11 cellular contexts compared by ENCODE assay signal in the genomic region with DNA sequence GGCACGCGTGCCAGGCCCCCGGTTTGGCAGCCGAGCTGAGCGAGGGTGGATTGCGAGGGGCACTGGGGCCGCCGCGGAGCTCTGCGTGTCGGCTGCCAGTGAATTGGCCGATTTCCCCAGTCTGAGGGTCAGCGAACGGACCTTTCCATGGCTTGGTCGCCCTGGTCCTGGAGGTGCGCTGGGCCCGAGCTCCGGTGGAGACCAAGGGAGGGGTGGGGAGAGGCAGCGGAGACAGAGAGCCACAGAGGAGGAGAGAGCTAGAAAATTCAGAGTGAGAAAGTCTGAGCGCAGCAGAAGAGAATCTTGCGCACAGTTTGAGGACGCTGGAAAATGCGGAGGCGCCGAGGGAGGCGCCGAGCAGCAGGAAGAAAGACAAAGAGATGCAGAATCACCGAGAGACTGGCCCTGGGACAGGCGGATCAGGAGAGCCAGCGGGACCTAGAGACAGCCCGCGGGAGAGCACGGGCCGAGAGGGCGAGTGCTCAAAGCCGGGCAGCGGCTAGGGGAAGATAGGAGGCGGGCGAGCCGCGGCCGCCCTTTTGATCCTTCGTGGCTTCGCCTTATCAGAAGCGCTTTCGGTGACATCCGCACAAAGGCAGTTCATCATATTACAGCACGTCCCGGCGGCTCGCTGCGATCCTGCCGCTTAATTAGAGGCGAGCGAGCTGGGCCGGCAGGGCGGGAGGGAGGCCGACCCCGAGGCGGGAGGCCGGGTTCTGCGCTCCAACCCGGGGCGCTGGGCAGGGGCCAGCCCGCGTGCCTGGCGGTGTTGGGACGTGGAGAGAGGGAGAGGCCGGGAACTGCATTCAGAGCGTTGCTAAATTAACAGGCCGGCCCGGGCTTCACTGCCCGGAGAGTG. TPM values are rescaled to one million over a fixed set of nuclear protein-coding genes. Genes with fewer than 3 reads are reported as not detected.
DNase-seq lines count a peak whose midpoint lies in the region; ATAC-seq and TF ChIP-seq lines count a peak whose summit lies in the region.
"Had no signal": no experiment of that assay in that cellular context is flagged by ENCODE, and none has a peak within 500 bp of the region (broad histone marks: within the 10 kb centered on the region; RNA-seq: fewer than 3 reads in every experiment).

No MANE protein-coding gene starts in this region.

- peak overlapping the region; percentile 70 for H3K4me2 ChIP-seq in neural cell (ENCODE audit: low read length)

- H3K9me3 ChIP-seq in CD8-positive, alpha-beta T cell (ENCODE audit: low read length), result no peaks in the 10 kb centered on the region
- H3K9me3 ChIP-seq in neural cell (ENCODE audit: low read length) (no peaks in the 10 kb centered on the region), sigmoid colon (no peaks in the 10 kb centered on the region)
- H3K9me3 ChIP-seq: thyroid gland had no signal

- H3K4me3 Mint-ChIP-seq in CD8-positive, alpha-beta T cell, result peak overlapping the region; percentile 62

- H3K27me3 Mint-ChIP-seq in CD8-positive, alpha-beta T cell (ENCODE audit: low read depth), result peaks cover 76% of the 10 kb centered on the region

- no peaks in the 10 kb centered on the region for H3K79me2 ChIP-seq in neural cell (replicated peaks; ENCODE audit: insufficient read depth, low read length)

- H3K27ac Mint-ChIP-seq in CD8-positive, alpha-beta T cell, result no peak overlapping the region
- H3K27ac Mint-ChIP-seq: T-cell had no signal

- WGBS in sigmoid colon, 2 donors, result 2% methylated on average over 73 of the region's 73 CpGs

- TF ChIP-seq CTCF in CD8-positive, alpha-beta T cell (IDR thresholded peaks at IDR 0.05), result no peak
- TF ChIP-seq CTCF in GM20000 (IDR thresholded peaks at IDR 0.05; ENCODE audit: extremely low read depth, missing control alignments) (no peak), neural cell (IDR thresholded peaks at IDR 0.05; ENCODE audit: poor library complexity, severe bottlenecking) (no peak), sigmoid colon (IDR thresholded peaks at IDR 0.05) (no peak)

- no peak for TF ChIP-seq POLR2A in sigmoid colon (IDR thresholded peaks at IDR 0.05)

- H2AFZ ChIP-seq in neural cell (ENCODE audit: low read depth, low read length), result peak overlapping the region; percentile 2

- POLR2A ChIA-PET in CD8-positive, alpha-beta T cell (lab: Charles Lee), result no interaction called here

- H3K27ac ChIP-seq in CD8-positive, alpha-beta T cell (ENCODE audit: low read depth, low read length), result no peak overlapping the region
- H3K27ac ChIP-seq in neural cell (ENCODE audit: low read length) (no peak overlapping the region), sigmoid colon (no peak overlapping the region)
- H3K27ac ChIP-seq: thyroid gland had no signal

- no peak overlapping the region for H3K4me3 ChIP-seq in CD8-positive, alpha-beta T cell (ENCODE audit: low read depth, low read length)
- H3K4me3 ChIP-seq in neural cell (ENCODE audit: low read length) (peak overlapping the region; percentile 61), sigmoid colon (no peak overlapping the region)
- H3K4me3 ChIP-seq: thyroid gland had no signal

- no peaks in the 10 kb centered on the region for H3F3A ChIP-seq in neural cell (ENCODE audit: insufficient read depth, low read length, poor library complexity, severe bottlenecking)

- H3K36me3 Mint-ChIP-seq in CD8-positive, alpha-beta T cell, result no peaks in the 10 kb centered on the region
- H3K36me3 Mint-ChIP-seq: T-cell had no signal

- intact Hi-C loops in CD8-positive, alpha-beta T cell (cut with DNase I, micrococcal nuclease), result no loop called here
- intact Hi-C loops in sigmoid colon (cut with DNase I), result no loop called here

- ATAC-seq in CD8-positive, alpha-beta T cell, result no peak

- no peaks in the 10 kb centered on the region for H3K36me3 ChIP-seq in CD8-positive, alpha-beta T cell (ENCODE audit: insufficient read depth, low read length)
- no peaks in the 10 kb centered on the region for H3K36me3 ChIP-seq in neural cell (ENCODE audit: insufficient read depth, low read length)
- H3K36me3 ChIP-seq in sigmoid colon, result no peaks in the 10 kb centered on the region
- H3K36me3 ChIP-seq: thyroid gland had no signal

- no peak for TF ChIP-seq EP300 in neural cell (conservative IDR thresholded peaks at IDR 0.05; ENCODE audit: poor library complexity, severe bottlenecking)
- TF ChIP-seq EP300 in sigmoid colon (IDR thresholded peaks at IDR 0.05), result no peak

- peak overlapping the region; percentile 51 for H3K9ac ChIP-seq in neural cell (ENCODE audit: low read length)

- DNase-seq in CD8-positive, alpha-beta T cell, result no peak
- DNase-seq in GM20000 (ENCODE audit: low spot score) (peak; percentile 52), astrocyte of the hippocampus (ENCODE audit: low read depth, low spot score) (peak; percentile 27), sigmoid colon (no peak), DMS153 treated with DMSO at 0.1 percent for 48 hours (lab: John Stamatoyannopoulos, UW; ENCODE audit: unreplicated experiment) (no peak)
- DNase-seq in NK-92 treated with Interleukin-12 subunit alpha and Interleukin-12 subunit beta, amount 100 ng/mL, for 24 hours (lab: John Stamatoyannopoulos, UW), result no peak
- DNase-seq: activated gamma-delta T cell, T-cell, thyroid gland had no signal

- peaks cover 71% of the 10 kb centered on the region for H3K27me3 ChIP-seq in CD8-positive, alpha-beta T cell (ENCODE audit: insufficient read depth, low read length)
- peaks cover 99% of the 10 kb centered on the region for H3K27me3 ChIP-seq in neural cell (ENCODE audit: insufficient read depth, low read depth, low read length)
- H3K27me3 ChIP-seq in sigmoid colon, result peaks cover 84 to 100% (median 100%) of the 10 kb centered on the region in 3 donors

- CTCF ChIA-PET in CD8-positive, alpha-beta T cell (lab: Charles Lee), result interaction anchor here (1.4 kb wide), 1 partner anchor 10 kb away, joined by 3 read pairs; no protein-coding TSS in a partner anchor

- no peak for TF ChIP-seq RAD21 in neural cell (conservative IDR thresholded peaks at IDR 0.05)

- no peaks in the 10 kb centered on the region for H3K9me3 Mint-ChIP-seq in CD8-positive, alpha-beta T cell
- H3K9me3 Mint-ChIP-seq: T-cell had no signal

- no peaks in the 10 kb centered on the region for H3K9me2 ChIP-seq in neural cell (ENCODE audit: insufficient read depth, low read length)

- H3K4me1 Mint-ChIP-seq in CD8-positive, alpha-beta T cell (ENCODE audit: low read depth), result peaks cover 56% of the 10 kb centered on the region

- H3K4me1 ChIP-seq in CD8-positive, alpha-beta T cell (ENCODE audit: insufficient read depth, low read length), result peaks cover 34% of the 10 kb centered on the region
- H3K4me1 ChIP-seq in sigmoid colon, result peaks cover 0 to 32% (median 24%) of the 10 kb centered on the region in 4 donors

- no peaks in the 10 kb centered on the region for H4K20me1 ChIP-seq in neural cell (ENCODE audit: insufficient read depth)

TF ChIP-seq in neural cell, 6 proteins besides CTCF, POLR2A, EP300 and RAD21:
- TF ChIP-seq POLR2AphosphoS5 (IDR thresholded peaks at IDR 0.05), result peak; percentile 43
- TF ChIP-seq, protein P1, sequence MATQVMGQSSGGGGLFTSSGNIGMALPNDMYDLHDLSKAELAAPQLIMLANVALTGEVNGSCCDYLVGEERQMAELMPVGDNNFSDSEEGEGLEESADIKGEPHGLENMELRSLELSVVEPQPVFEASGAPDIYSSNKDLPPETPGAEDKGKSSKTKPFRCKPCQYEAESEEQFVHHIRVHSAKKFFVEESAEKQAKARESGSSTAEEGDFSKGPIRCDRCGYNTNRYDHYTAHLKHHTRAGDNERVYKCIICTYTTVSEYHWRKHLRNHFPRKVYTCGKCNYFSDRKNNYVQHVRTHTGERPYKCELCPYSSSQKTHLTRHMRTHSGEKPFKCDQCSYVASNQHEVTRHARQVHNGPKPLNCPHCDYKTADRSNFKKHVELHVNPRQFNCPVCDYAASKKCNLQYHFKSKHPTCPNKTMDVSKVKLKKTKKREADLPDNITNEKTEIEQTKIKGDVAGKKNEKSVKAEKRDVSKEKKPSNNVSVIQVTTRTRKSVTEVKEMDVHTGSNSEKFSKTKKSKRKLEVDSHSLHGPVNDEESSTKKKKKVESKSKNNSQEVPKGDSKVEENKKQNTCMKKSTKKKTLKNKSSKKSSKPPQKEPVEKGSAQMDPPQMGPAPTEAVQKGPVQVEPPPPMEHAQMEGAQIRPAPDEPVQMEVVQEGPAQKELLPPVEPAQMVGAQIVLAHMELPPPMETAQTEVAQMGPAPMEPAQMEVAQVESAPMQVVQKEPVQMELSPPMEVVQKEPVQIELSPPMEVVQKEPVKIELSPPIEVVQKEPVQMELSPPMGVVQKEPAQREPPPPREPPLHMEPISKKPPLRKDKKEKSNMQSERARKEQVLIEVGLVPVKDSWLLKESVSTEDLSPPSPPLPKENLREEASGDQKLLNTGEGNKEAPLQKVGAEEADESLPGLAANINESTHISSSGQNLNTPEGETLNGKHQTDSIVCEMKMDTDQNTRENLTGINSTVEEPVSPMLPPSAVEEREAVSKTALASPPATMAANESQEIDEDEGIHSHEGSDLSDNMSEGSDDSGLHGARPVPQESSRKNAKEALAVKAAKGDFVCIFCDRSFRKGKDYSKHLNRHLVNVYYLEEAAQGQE (IDR thresholded peaks at IDR 0.05; ENCODE audit: borderline replicate concordance), result no peak
- TF ChIP-seq SMC3 (conservative IDR thresholded peaks at IDR 0.05; ENCODE audit: poor library complexity), result no peak
- TF ChIP-seq MXI1 (conservative IDR thresholded peaks at IDR 0.05; ENCODE audit: poor library complexity, severe bottlenecking), result no peak
- peak; percentile 36 for TF ChIP-seq EZH2 (IDR thresholded peaks at IDR 0.05; ENCODE audit: borderline replicate concordance, insufficient read depth, low read length, poor library complexity, severe bottlenecking)
- no peak for TF ChIP-seq TAF1 (IDR thresholded peaks at IDR 0.05; ENCODE audit: low read depth)

RNA-seq across cellular contexts. Expression of a gene that starts 12.7 kb away (rescaled TPM):
- not detected for total RNA-seq in CD8-positive, alpha-beta T cell
- polyA plus RNA-seq in neural cell (not detected in 2 replicates), sigmoid colon (not detected)
- not detected in 2 replicates for polyA minus RNA-seq in neural cell
- total RNA-seq in sigmoid colon, result not detected
- total RNA-seq: liver, T-cell had no signal
- polyA plus RNA-seq: liver had no signal

Comparison
In these comparisons a context has a peak if more than half of its experiments do, and no peak if none do; other contexts are left out.
1. DNase-seq: peak in GM20000 (single experiment) and astrocyte of the hippocampus (single experiment); none in CD8-positive, alpha-beta T cell (0 of 7), NK-92 treated with Interleukin-12 subunit alpha and Interleukin-12 subunit beta, amount 100 ng/mL, for 24 hours (single experiment), sigmoid colon (single experiment) and DMS153 treated with DMSO at 0.1 percent for 48 hours (single experiment).